Comparison of ENCODE assay signal across 15 cellular contexts in the genomic region with DNA sequence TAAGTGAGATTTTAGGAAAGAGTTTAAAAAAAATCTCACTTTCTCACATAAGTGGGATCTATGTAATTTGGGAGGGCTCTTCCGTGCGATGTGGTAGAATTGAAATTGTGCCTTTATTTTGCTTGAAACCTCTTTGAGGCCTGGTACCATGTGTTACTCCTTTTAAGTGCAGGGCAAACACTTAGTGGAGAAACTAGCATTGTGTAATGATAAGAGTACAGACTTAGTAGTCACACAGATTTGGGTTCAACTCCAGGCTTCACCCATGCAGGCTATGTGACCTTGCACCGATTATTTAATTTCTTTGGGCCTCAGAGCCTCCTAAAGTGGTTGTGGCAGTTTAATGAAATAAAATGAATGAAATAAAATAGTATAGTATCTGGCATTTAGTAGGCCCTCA. TPM values are rescaled to one million over a fixed set of nuclear protein-coding genes. Genes with fewer than 3 reads are reported as not detected.
A peak's percentile ranks its signal among the peaks of the same experiment; 100 is the strongest.
DNase-seq lines count a peak whose midpoint lies in the region; ATAC-seq, FAIRE-seq and TF ChIP-seq lines count a peak whose summit lies in the region.
"Had no signal": no experiment of that assay in that cellular context is flagged by ENCODE, and none has a peak within 500 bp of the region (broad histone marks: within the 10 kb centered on the region; RNA-seq: fewer than 3 reads in every experiment).

No MANE protein-coding gene starts in this region.

- H3K27me3 Mint-ChIP-seq in activated CD8-positive, alpha-beta memory T cell treated with anti-CD3 and anti-CD28 coated beads, Interleukin-2, amount 10 ng/mL, durations not matched to agents 7 days and 5 days = no peaks in the 10 kb centered on the region
- H3K27me3 Mint-ChIP-seq in neural progenitor cell (ENCODE audit: insufficient read depth, low read depth) = no peaks in the 10 kb centered on the region

- no peak for DNase-seq in activated CD8-positive, alpha-beta memory T cell treated with anti-CD3 and anti-CD28 coated beads, Interleukin-2, amount 10 ng/mL, durations not matched to agents 7 days and 5 days
- no peak for DNase-seq in activated CD8-positive, alpha-beta memory T cell treated with anti-CD3 and anti-CD28 coated beads for 24 hours
- DNase-seq in OCI-LY7 (ENCODE audit: low spot score) = no peak
- DNase-seq in K562 (ENCODE audit: extremely low read depth in 1 of 4, low spot score in 3 of 4) = no peak
- no peak for DNase-seq in neural progenitor cell (ENCODE audit: low spot score)
- DNase-seq in ureter (ENCODE audit: low spot score) = no peak
- DNase-seq in inferior parietal cortex (ENCODE audit: extremely low spot score) = no peak
- no peak for DNase-seq in C1 segment of cervical spinal cord (lab: John Stamatoyannopoulos, UW)
- DNase-seq: DMS 273 treated with DMSO at 0.1 percent for 48 hours, H7, midbrain, SJCRH30 had no signal

- BruUV-seq in OCI-LY7 (replicated peaks; lab: Mats Ljungman, UMichigan) (no TSS peak), K562 (replicated peaks; lab: Mats Ljungman, UMichigan) (no TSS peak)

- no peak for FAIRE-seq in K562 (lab: Jason Lieb, UNC)
- FAIRE-seq: frontal cortex, islet of Langerhans had no signal

- H3K4me3 ChIP-seq in OCI-LY7 (ENCODE audit: low read depth, low read length, poor library complexity, severe bottlenecking) (peak overlapping the region; percentile 80), K562 (no peak overlapping the region), neural progenitor cell (peak overlapping the region; percentile 91)
- H3K4me3 ChIP-seq: cardiac muscle cell, SJCRH30 had no signal

- H3K4me1 Mint-ChIP-seq in activated CD8-positive, alpha-beta memory T cell treated with anti-CD3 and anti-CD28 coated beads, Interleukin-2, amount 10 ng/mL, durations not matched to agents 7 days and 5 days = peaks cover 22% of the 10 kb centered on the region
- H3K4me1 Mint-ChIP-seq in neural progenitor cell = peaks cover 14% of the 10 kb centered on the region

- H3F3A ChIP-seq in neural progenitor cell (ENCODE audit: low read depth) = peaks cover 6% of the 10 kb centered on the region

- peak overlapping the region; percentile 86 for H3K4me3 Mint-ChIP-seq in activated CD8-positive, alpha-beta memory T cell treated with anti-CD3 and anti-CD28 coated beads, Interleukin-2, amount 10 ng/mL, durations not matched to agents 7 days and 5 days
- H3K4me3 Mint-ChIP-seq in neural progenitor cell = peak overlapping the region; percentile 100

- H2AFZ ChIP-seq in OCI-LY7 (ENCODE audit: low read length) (no peak overlapping the region), K562 (ENCODE audit: low read depth, low read length) (no peak overlapping the region), neural progenitor cell (replicated peaks) (no peak overlapping the region)

- H3K36me3 Mint-ChIP-seq in activated CD8-positive, alpha-beta memory T cell treated with anti-CD3 and anti-CD28 coated beads, Interleukin-2, amount 10 ng/mL, durations not matched to agents 7 days and 5 days = peaks cover 48% of the 10 kb centered on the region
- peaks cover 19% of the 10 kb centered on the region for H3K36me3 Mint-ChIP-seq in neural progenitor cell

- H4K20me1 ChIP-seq in OCI-LY7 (ENCODE audit: insufficient read depth, low read length) (peaks cover 14% of the 10 kb centered on the region; the same call in 1 of the 2 replicates), K562 (replicated peaks; ENCODE audit: control insufficient read depth, insufficient read depth, low read length) (no peaks in the 10 kb centered on the region), neural progenitor cell (ENCODE audit: low read depth) (peaks cover 31% of the 10 kb centered on the region)

- CTCF ChIA-PET in activated CD8-positive, alpha-beta memory T cell treated with anti-CD3 and anti-CD28 coated beads, Interleukin-2, amount 10 ng/mL, durations not matched to agents 7 days and 5 days (lab: Charles Lee) = interaction anchor here (1.1 kb wide), 1 partner anchor 198 kb away, joined by 3 read pairs; no protein-coding TSS in a partner anchor
- CTCF ChIA-PET in OCI-LY7 (lab: Charles Lee; ENCODE audit: unreplicated experiment) (no interaction called here), K562 (lab: Yijun Ruan, JAX; ENCODE audit: low intra/inter-chr PET ratio) (no interaction called here)

- TF ChIP-seq RAD21 in K562 (CRISPR knock-in tag; conservative IDR thresholded peaks at IDR 0.05 in 1 of 2, IDR thresholded peaks at IDR 0.05 in 1 of 2) = no peak

- POLR2A ChIA-PET in OCI-LY7 (lab: Charles Lee) (interaction anchor here (0.7 to 1.5 kb wide), 2 partner anchors 23 to 243 kb away, joined by 3 to 4 read pairs; a partner anchor contains a TSS), K562 (lab: Yijun Ruan, JAX) (interaction anchor here (0.7 to 3.1 kb wide), 3 partner anchors 10 to 39 kb away, joined by 3 to 22 read pairs (median 4); no protein-coding TSS in a partner anchor)

- ATAC-seq in activated CD8-positive, alpha-beta memory T cell treated with anti-CD3 and anti-CD28 coated beads, Interleukin-2, amount 10 ng/mL, durations not matched to agents 7 days and 5 days = no peak
- ATAC-seq in K562 = no peak

- no peak for TF ChIP-seq EP300 in K562 (IDR thresholded peaks at IDR 0.05; ENCODE audit: low read length)

- peaks cover 17% of the 10 kb centered on the region for H3K4me1 ChIP-seq in OCI-LY7 (ENCODE audit: insufficient read depth, low read length, poor library complexity, severe bottlenecking)
- H3K4me1 ChIP-seq in K562 (replicated peaks in 1 of 2; ENCODE audit: control insufficient read depth in 2 of 2, insufficient read depth in 2 of 2, low read length in 2 of 2) = peaks cover 3% of the 10 kb centered on the region in 2 experiments; a peak in 2 of 5 replicates
- peaks cover 11% of the 10 kb centered on the region for H3K4me1 ChIP-seq in neural progenitor cell
- H3K4me1 ChIP-seq: SJCRH30 had no signal

- H3K27ac ChIP-seq in OCI-LY7 (ENCODE audit: low read depth, low read length, poor library complexity, severe bottlenecking) = no peak overlapping the region
- no peak overlapping the region for H3K27ac ChIP-seq in K562 (ENCODE audit: extremely low read depth, low read depth, low read length)
- no peak overlapping the region for H3K27ac ChIP-seq in neural progenitor cell
- H3K27ac ChIP-seq: cardiac muscle cell, SJCRH30 had no signal

- H3K9me2 ChIP-seq in OCI-LY7 (ENCODE audit: insufficient read depth, low read length) = no peaks in the 10 kb centered on the region

- H3K9me3 ChIP-seq in OCI-LY7 (ENCODE audit: low read length) = no peaks in the 10 kb centered on the region
- H3K9me3 ChIP-seq in K562 (replicated peaks; ENCODE audit: control insufficient read depth, insufficient read depth, low read depth, low read length) = no peaks in the 10 kb centered on the region
- H3K9me3 ChIP-seq in neural progenitor cell (ENCODE audit: low read depth) = no peaks in the 10 kb centered on the region
- H3K9me3 ChIP-seq: SJCRH30 had no signal

- peaks cover 60% of the 10 kb centered on the region for H3K36me3 ChIP-seq in OCI-LY7 (ENCODE audit: insufficient read depth, low read length)
- H3K36me3 ChIP-seq in K562 (ENCODE audit: control insufficient read depth, insufficient read depth, low read length) = peaks cover 62% of the 10 kb centered on the region
- H3K36me3 ChIP-seq in neural progenitor cell = peaks cover 29% of the 10 kb centered on the region

- H3K4me2 ChIP-seq in OCI-LY7 (ENCODE audit: low read length) (peak overlapping the region; percentile 93; the same call in 1 of the 2 replicates), K562 (ENCODE audit: insufficient read depth, low read length) (no peak overlapping the region), neural progenitor cell (peak overlapping the region; percentile 85)

- H3K9me1 ChIP-seq in K562 (ENCODE audit: control insufficient read depth, insufficient read depth, low read length) = no peaks in the 10 kb centered on the region

- 98% methylated on average over 3 of the region's 3 CpGs for WGBS in K562 (ENCODE audit: insufficient coverage, low coverage, missing lambda C conversion rate)

- no peaks in the 10 kb centered on the region for H3K9me3 Mint-ChIP-seq in activated CD8-positive, alpha-beta memory T cell treated with anti-CD3 and anti-CD28 coated beads, Interleukin-2, amount 10 ng/mL, durations not matched to agents 7 days and 5 days (ENCODE audit: low read depth)
- H3K9me3 Mint-ChIP-seq in neural progenitor cell = no peaks in the 10 kb centered on the region

- H3K79me2 ChIP-seq in OCI-LY7 (ENCODE audit: insufficient read depth, low read depth, low read length) (peaks cover 32% of the 10 kb centered on the region), K562 (ENCODE audit: control insufficient read depth, insufficient read depth, low read length) (peaks cover 37% of the 10 kb centered on the region), neural progenitor cell (ENCODE audit: low read depth) (peaks cover 48% of the 10 kb centered on the region)

- H3K9ac ChIP-seq in K562 (ENCODE audit: insufficient read depth in 1 of 2, low read depth in 2 of 2, low read length in 2 of 2) (no peak overlapping the region), neural progenitor cell (no peak overlapping the region)

- TF ChIP-seq CTCF in OCI-LY7 (conservative IDR thresholded peaks at IDR 0.05; ENCODE audit: low read length) (no peak), K562 (IDR thresholded peaks at IDR 0.05 in 2 of 3, conservative IDR thresholded peaks at IDR 0.05 in 1 of 3; ENCODE audit: insufficient read depth in 2 of 3, low read depth in 1 of 3, low read length in 3 of 3) (no peak), neural progenitor cell (IDR thresholded peaks at IDR 0.05) (no peak)

- H3K27me3 ChIP-seq in K562 (ENCODE audit: control insufficient read depth in 2 of 2, insufficient read depth in 2 of 2, low read length in 2 of 2) = no peaks in the 10 kb centered on the region
- H3K27me3 ChIP-seq in neural progenitor cell = no peaks in the 10 kb centered on the region
- H3K27me3 ChIP-seq: cardiac muscle cell, SJCRH30 had no signal

- in situ Hi-C loops in K562 (cut with MboI) = no loop called here

- H3K27ac Mint-ChIP-seq in activated CD8-positive, alpha-beta memory T cell treated with anti-CD3 and anti-CD28 coated beads, Interleukin-2, amount 10 ng/mL, durations not matched to agents 7 days and 5 days = peak overlapping the region; percentile 94
- H3K27ac Mint-ChIP-seq in neural progenitor cell = no peak overlapping the region

- intact Hi-C loops in OCI-LY7 (cut with micrococcal nuclease; ENCODE audit: unreplicated experiment) = no loop called here
- intact Hi-C loops in K562 (cut with micrococcal nuclease) = loop anchor here (5.0 kb wide), 1 partner anchor 35 kb away; a partner anchor contains a TSS

- no peak for TF ChIP-seq POLR2A in K562 (conservative IDR thresholded peaks at IDR 0.05)

RNA-seq across cellular contexts. Expression of a gene that starts 2.4 kb away (rescaled TPM):
- 100 to 1,000 TPM; 231 to 278 TPM for total RNA-seq in activated CD8-positive, alpha-beta memory T cell treated with anti-CD3 and anti-CD28 coated beads, Interleukin-2, amount 10 ng/mL, durations not matched to agents 7 days and 5 days
- 186 and 189 TPM in 2 replicates for total RNA-seq in OCI-LY7 (2014; rRNA removed; shearing (Covaris generic))
- total RNA-seq in OCI-LY7 (2022) (249 and 254 TPM in 2 replicates), K562 (2014; rRNA removed) (283 and 304 TPM in 2 replicates), K562 (2014; rRNA removed; fragmentation: Illumina TruSeq; extraction: Trizol) (651 and 732 TPM in 2 replicates), K562 (2015; rRNA removed; fragmentation: Illumina TruSeq; extraction: Trizol) (546 and 601 TPM in 2 replicates), K562 (2021) (388 and 422 TPM in 2 replicates), neural progenitor cell (ENCODE audit: low replicate concordance) (368 and 595 TPM in 2 replicates), ureter (121 TPM)
- 58.0 and 114 TPM in 2 replicates for total RNA-seq in K562 (2011; cell fraction: chromatin; rRNA removed; ENCODE audit: low replicate concordance)
- 39.9 and 47.4 TPM in 2 replicates for total RNA-seq in K562 (2011; cell fraction: nucleolus; rRNA removed)
- total RNA-seq in K562 (2011; cell fraction: nucleoplasm; rRNA removed) = 74.1 and 91.9 TPM in 2 replicates
- polyA plus RNA-seq in K562 (2011; rRNA removed) (597 and 814 TPM in 2 replicates), K562 (2014; fragmentation: Illumina TruSeq; extraction: Trizol) (747 and 790 TPM in 2 replicates), K562 (2014; fragmentation: Nextera tagmentation; extraction: Ambion mirVana) (1,000 to 10,000 TPM; 1,794 to 1,857 TPM), K562 (2014; rRNA removed) (531 and 666 TPM in 2 replicates)
- polyA plus RNA-seq in K562 (2011; cell fraction: cytosol; rRNA removed) = 264 and 523 TPM in 2 replicates
- 88.8 and 183 TPM in 2 replicates for polyA plus RNA-seq in K562 (2011; cell fraction: nucleus; rRNA removed)
- polyA plus RNA-seq in K562 (2012) = 425 and 721 TPM in 2 replicates
- polyA minus RNA-seq in K562 (2011; rRNA and poly(A)+ RNA removed) = 349 and 359 TPM in 2 replicates
- 71.4 and 113 TPM in 2 replicates for polyA minus RNA-seq in K562 (2011; cell fraction: cytosol; rRNA and poly(A)+ RNA removed)
- polyA minus RNA-seq in K562 (2011; cell fraction: nucleus; rRNA and poly(A)+ RNA removed) = 40.5 and 68.0 TPM in 2 replicates

RNA-seq across cellular contexts. Expression of a gene that starts 22.7 kb away (rescaled TPM):
- total RNA-seq in activated CD8-positive, alpha-beta memory T cell treated with anti-CD3 and anti-CD28 coated beads, Interleukin-2, amount 10 ng/mL, durations not matched to agents 7 days and 5 days = 1 to 10 TPM; 2.3 to 6.8 TPM
- 2.8 and 11.6 TPM in 2 replicates for total RNA-seq in OCI-LY7 (2014; rRNA removed; shearing (Covaris generic))
- 8.3 and 9.1 TPM in 2 replicates for total RNA-seq in OCI-LY7 (2022)
- total RNA-seq in K562 (2011; cell fraction: chromatin; rRNA removed; ENCODE audit: low replicate concordance) = 9.5 and 17.7 TPM in 2 replicates
- total RNA-seq in K562 (2011; cell fraction: nucleolus; rRNA removed) = 5.2 and 8.6 TPM in 2 replicates
- total RNA-seq in K562 (2011; cell fraction: nucleoplasm; rRNA removed) = 8.6 and 12.1 TPM in 2 replicates
- 6.0 and 6.5 TPM in 2 replicates for total RNA-seq in K562 (2014; rRNA removed)
- total RNA-seq in K562 (2014; rRNA removed; fragmentation: Illumina TruSeq; extraction: Trizol) = 16.1 and 17.3 TPM in 2 replicates
- total RNA-seq in K562 (2015; rRNA removed; fragmentation: Illumina TruSeq; extraction: Trizol) = 8.0 and 11.0 TPM in 2 replicates
- total RNA-seq in K562 (2021) = 13.4 and 14.9 TPM in 2 replicates
- polyA plus RNA-seq in K562 (2011; rRNA removed) = 6.1 and 13.6 TPM in 2 replicates
- 2.1 and 3.9 TPM in 2 replicates for polyA plus RNA-seq in K562 (2011; cell fraction: cytosol; rRNA removed)
- 1.9 and 2.2 TPM in 2 replicates for polyA plus RNA-seq in K562 (2011; cell fraction: nucleus; rRNA removed)
- polyA plus RNA-seq in K562 (2012) = 7.2 and 12.4 TPM in 2 replicates
- polyA plus RNA-seq in K562 (2014; fragmentation: Illumina TruSeq; extraction: Trizol) = 11.4 and 12.4 TPM in 2 replicates
- 1 to 10 TPM; 2.8 to 3.4 TPM for polyA plus RNA-seq in K562 (2014; fragmentation: Nextera tagmentation; extraction: Ambion mirVana)
- polyA plus RNA-seq in K562 (2014; rRNA removed) = 7.1 and 11.7 TPM in 2 replicates
- polyA minus RNA-seq in K562 (2011; rRNA and poly(A)+ RNA removed) = 5.6 and 12.7 TPM in 2 replicates
- 2.1 and 4.4 TPM in 2 replicates for polyA minus RNA-seq in K562 (2011; cell fraction: cytosol; rRNA and poly(A)+ RNA removed)
- polyA minus RNA-seq in K562 (2011; cell fraction: nucleus; rRNA and poly(A)+ RNA removed) = 1.1 and 1.3 TPM in 2 replicates
- 27.1 and 46.9 TPM in 2 replicates for total RNA-seq in neural progenitor cell (ENCODE audit: low replicate concordance)
- total RNA-seq in ureter = 4.0 TPM

RNA-seq across cellular contexts. Expression of a gene that starts 35.3 kb away (rescaled TPM):
- total RNA-seq in activated CD8-positive, alpha-beta memory T cell treated with anti-CD3 and anti-CD28 coated beads, Interleukin-2, amount 10 ng/mL, durations not matched to agents 7 days and 5 days = 1 to 10 TPM; 1.7 to 1.9 TPM
- total RNA-seq in OCI-LY7 (2014; rRNA removed; shearing (Covaris generic)) = 0.31 TPM in 1 of 2 replicates, not detected in the other
- total RNA-seq in OCI-LY7 (2022) (0.40 and 0.42 TPM in 2 replicates), K562 (2014; rRNA removed) (1.9 and 4.8 TPM in 2 replicates), K562 (2014; rRNA removed; fragmentation: Illumina TruSeq; extraction: Trizol) (5.0 and 6.8 TPM in 2 replicates), K562 (2015; rRNA removed; fragmentation: Illumina TruSeq; extraction: Trizol) (4.0 and 4.3 TPM in 2 replicates), K562 (2021) (3.5 and 3.9 TPM in 2 replicates), neural progenitor cell (ENCODE audit: low replicate concordance) (2.0 and 10.2 TPM in 2 replicates), ureter (12.5 TPM)
- 6.2 and 7.6 TPM in 2 replicates for total RNA-seq in K562 (2011; cell fraction: chromatin; rRNA removed; ENCODE audit: low replicate concordance)
- 2.9 and 3.7 TPM in 2 replicates for total RNA-seq in K562 (2011; cell fraction: nucleolus; rRNA removed)
- 4.3 and 8.2 TPM in 2 replicates for total RNA-seq in K562 (2011; cell fraction: nucleoplasm; rRNA removed)
- polyA plus RNA-seq in K562 (2011; rRNA removed) (4.5 and 6.1 TPM in 2 replicates), K562 (2014; fragmentation: Illumina TruSeq; extraction: Trizol) (5.7 TPM in 2 replicates), K562 (2014; fragmentation: Nextera tagmentation; extraction: Ambion mirVana) (1 to 10 TPM; 3.0 to 3.1 TPM), K562 (2014; rRNA removed) (3.5 and 5.1 TPM in 2 replicates)
- polyA plus RNA-seq in K562 (2011; cell fraction: cytosol; rRNA removed) = 2.9 and 4.6 TPM in 2 replicates
- polyA plus RNA-seq in K562 (2011; cell fraction: nucleus; rRNA removed) = 4.0 and 4.4 TPM in 2 replicates
- 2.4 and 3.8 TPM in 2 replicates for polyA plus RNA-seq in K562 (2012)
- polyA minus RNA-seq in K562 (2011; rRNA and poly(A)+ RNA removed) = 5.3 and 5.8 TPM in 2 replicates
- polyA minus RNA-seq in K562 (2011; cell fraction: cytosol; rRNA and poly(A)+ RNA removed) = 2.5 and 2.7 TPM in 2 replicates
- 1.9 and 3.0 TPM in 2 replicates for polyA minus RNA-seq in K562 (2011; cell fraction: nucleus; rRNA and poly(A)+ RNA removed)
